ENCODE assay signal across 10 cellular contexts in the genomic region with DNA sequence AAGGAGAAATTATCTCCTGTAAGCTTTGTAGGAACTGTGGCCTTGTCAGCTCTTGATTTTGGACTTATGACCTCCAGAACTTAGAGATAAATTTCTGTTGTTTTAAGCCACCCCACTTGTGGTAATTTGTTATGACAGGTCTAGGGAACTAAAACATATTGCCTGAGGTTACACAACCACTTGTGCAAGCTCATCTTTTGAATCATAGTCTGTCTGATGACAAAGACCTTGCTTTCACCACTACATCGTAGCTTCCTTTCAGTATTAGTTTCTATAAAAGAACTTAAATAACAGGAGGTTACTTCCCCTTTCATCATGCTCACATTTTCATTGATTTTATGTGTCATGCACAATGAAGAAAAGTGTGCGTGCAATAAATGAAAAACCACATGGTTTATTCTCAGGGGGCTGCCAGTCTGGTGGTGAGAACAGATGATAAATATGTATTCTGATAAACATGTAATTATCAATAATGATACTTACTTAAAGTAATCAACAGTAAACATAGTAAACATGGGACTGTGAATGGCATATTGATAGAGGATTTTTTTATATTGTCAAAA.
A peak's percentile ranks its signal among the peaks of the same experiment; 100 is the strongest.
DNase-seq lines count a peak whose midpoint lies in the region; ATAC-seq and TF ChIP-seq lines count a peak whose summit lies in the region.
"Had no signal": no experiment of that assay in that cellular context is flagged by ENCODE, and none has a peak within 500 bp of the region (broad histone marks: within the 10 kb centered on the region; RNA-seq: fewer than 3 reads in every experiment).

No MANE protein-coding gene starts in this region.

- H3K4me3 ChIP-seq in sigmoid colon = no peak overlapping the region

- no peaks in the 10 kb centered on the region for H3K36me3 ChIP-seq in sigmoid colon

- TF ChIP-seq POLR2A in sigmoid colon (IDR thresholded peaks at IDR 0.05) = no peak

- DNase-seq in SIG-M5 treated with dmso at 0.1 percent for 504 hours (lab: John Stamatoyannopoulos, UW; ENCODE audit: unreplicated experiment) = peak; percentile 93
- DNase-seq in sciatic nerve (ENCODE audit: low spot score) = no peak
- no peak for DNase-seq in sigmoid colon
- no peak for DNase-seq in AG20443 (ENCODE audit: low spot score)
- DNase-seq in NCI-H1092 (lab: John Stamatoyannopoulos, UW) = no peak
- DNase-seq in NAMALWA (ENCODE audit: low spot score) = no peak
- DNase-seq: activated CD4-positive, alpha-beta memory T cell treated with anti-CD3 and anti-CD28 coated beads for 36 hours; GF-D8 had no signal

- intact Hi-C loops in sciatic nerve (cut with DNase I) = no loop called here
- intact Hi-C loops in sigmoid colon (cut with DNase I) = no loop called here

- no peak for TF ChIP-seq CTCF in sigmoid colon (IDR thresholded peaks at IDR 0.05)

- H3K9me3 ChIP-seq in sigmoid colon = no peaks in the 10 kb centered on the region

- 36 to 73% methylated on average over 2 of the region's 2 CpGs for WGBS in sigmoid colon, 2 donors

- peaks cover 0 to 10% (median 4%) of the 10 kb centered on the region in 4 donors for H3K4me1 ChIP-seq in sigmoid colon

- peak overlapping the region in 2 of 4 donors; percentile 27 to 30 for H3K27ac ChIP-seq in sigmoid colon

- H3K27me3 ChIP-seq in sigmoid colon = no peaks in the 10 kb centered on the region

- ATAC-seq in GM21367 (IDR thresholded peaks at IDR 0.05; ENCODE audit: unreplicated experiment) = peak; percentile 77
- ATAC-seq in HG03095 (IDR thresholded peaks at IDR 0.05; ENCODE audit: unreplicated experiment) = peak; percentile 59
- peak; percentile 64 for ATAC-seq in sciatic nerve

- no peak for TF ChIP-seq EP300 in sigmoid colon (IDR thresholded peaks at IDR 0.05)
